Comparison of ENCODE assay signal across 8 cellular contexts in genomic region chr4:144647095-144647959, GRCh38. TPM values are rescaled to one million over a fixed set of nuclear protein-coding genes. Genes with fewer than 3 reads are reported as not detected.
DNase-seq lines count a peak whose midpoint lies in the region; ATAC-seq and TF ChIP-seq lines count a peak whose summit lies in the region.

No MANE protein-coding gene starts in this region.

- WGBS in suprapubic skin = 12% methylated on average over 25 of the region's 26 CpGs

- H3K4me1 ChIP-seq in iPS-18a (ENCODE audit: control insufficient read depth, low read depth, low read length) = peaks cover 38% of the 10 kb centered on the region
- peaks cover 24% of the 10 kb centered on the region for H3K4me1 ChIP-seq in suprapubic skin

- H3K4me1 Mint-ChIP-seq in activated CD4-positive, alpha-beta memory T cell treated with anti-CD3 and anti-CD28 coated beads, Interleukin-2, amount 10 ng/mL, durations not matched to agents 7 days and 5 days = peaks cover 23% of the 10 kb centered on the region

- no peaks in the 10 kb centered on the region for H3K36me3 ChIP-seq in iPS-18a (ENCODE audit: control insufficient read depth, low read depth, low read length)
- H3K36me3 ChIP-seq in suprapubic skin = no peaks in the 10 kb centered on the region

- H3K27ac Mint-ChIP-seq in activated CD4-positive, alpha-beta memory T cell treated with anti-CD3 and anti-CD28 coated beads, Interleukin-2, amount 10 ng/mL, durations not matched to agents 7 days and 5 days = peak overlapping the region; percentile 37

- H3K9ac ChIP-seq in iPS-18a (ENCODE audit: low read length) = no peak overlapping the region

- ATAC-seq in GM21723 (IDR thresholded peaks at IDR 0.05; ENCODE audit: unreplicated experiment) (peak; percentile 14), GM18870 (IDR thresholded peaks at IDR 0.05; ENCODE audit: unreplicated experiment) (no peak)

- TF ChIP-seq CTCF in suprapubic skin (IDR thresholded peaks at IDR 0.05) = no peak

- H3K9me3 ChIP-seq in iPS-18a (ENCODE audit: control insufficient read depth, low read depth, low read length) (no peaks in the 10 kb centered on the region), suprapubic skin (no peaks in the 10 kb centered on the region)

- CTCF ChIA-PET in activated CD4-positive, alpha-beta memory T cell treated with anti-CD3 and anti-CD28 coated beads, Interleukin-2, amount 10 ng/mL, durations not matched to agents 7 days and 5 days (lab: Charles Lee) = no interaction called here

- H3K4me3 ChIP-seq in iPS-18a (ENCODE audit: low read length) (peak overlapping the region; percentile 65), suprapubic skin (peak overlapping the region; percentile 67)

- no peak for TF ChIP-seq POLR2A in suprapubic skin (IDR thresholded peaks at IDR 0.05)

- H3K27me3 Mint-ChIP-seq in activated CD4-positive, alpha-beta memory T cell treated with anti-CD3 and anti-CD28 coated beads, Interleukin-2, amount 10 ng/mL, durations not matched to agents 7 days and 5 days = peaks cover 36% of the 10 kb centered on the region

- H3K27me3 ChIP-seq in iPS-18a (ENCODE audit: control insufficient read depth, insufficient read depth, low read length) = peaks cover 79% of the 10 kb centered on the region
- H3K27me3 ChIP-seq in suprapubic skin = peaks cover 57% of the 10 kb centered on the region

- H3K36me3 Mint-ChIP-seq in activated CD4-positive, alpha-beta memory T cell treated with anti-CD3 and anti-CD28 coated beads, Interleukin-2, amount 10 ng/mL, durations not matched to agents 7 days and 5 days (ENCODE audit: low read depth) = no peaks in the 10 kb centered on the region

- DNase-seq in Ammon's horn (ENCODE audit: low spot score) = peak; percentile 56
- peak; percentile 29 for DNase-seq in activated CD4-positive, alpha-beta memory T cell treated with anti-CD3 and anti-CD28 coated beads, Interleukin-2, amount 10 ng/mL, durations not matched to agents 7 days and 5 days
- no peak for DNase-seq in suprapubic skin (ENCODE audit: low spot score in 2 of 2)
- no peak for DNase-seq in HuH-7.5 (ENCODE audit: low spot score)
- no peak for DNase-seq in foreskin melanocyte

- POLR2A ChIA-PET in activated CD4-positive, alpha-beta memory T cell treated with anti-CD3 and anti-CD28 coated beads, Interleukin-2, amount 10 ng/mL, durations not matched to agents 7 days and 5 days (lab: Charles Lee) = no interaction called here

- no peaks in the 10 kb centered on the region for H3K9me3 Mint-ChIP-seq in activated CD4-positive, alpha-beta memory T cell treated with anti-CD3 and anti-CD28 coated beads, Interleukin-2, amount 10 ng/mL, durations not matched to agents 7 days and 5 days

- no peak overlapping the region for H3K27ac ChIP-seq in iPS-18a (ENCODE audit: low read length)
- H3K27ac ChIP-seq in suprapubic skin = no peak overlapping the region

- H3K4me3 Mint-ChIP-seq in activated CD4-positive, alpha-beta memory T cell treated with anti-CD3 and anti-CD28 coated beads, Interleukin-2, amount 10 ng/mL, durations not matched to agents 7 days and 5 days = no peak overlapping the region

- no peak for TF ChIP-seq EP300 in suprapubic skin (IDR thresholded peaks at IDR 0.05)

RNA-seq across cellular contexts. Expression of gene HHIP, which starts 1.4 kb away (rescaled TPM):
- not detected for total RNA-seq in activated CD4-positive, alpha-beta memory T cell treated with anti-CD3 and anti-CD28 coated beads, Interleukin-2, amount 10 ng/mL, durations not matched to agents 7 days and 5 days
- under 1 TPM in 2 of 4 donors, not detected in 2; 0.10 to 0.34 TPM for total RNA-seq in suprapubic skin

Comparison
In these comparisons a context has a peak if more than half of its experiments do, and no peak if none do; other contexts are left out.
1. DNase-seq: peak in Ammon's horn (single experiment) and activated CD4-positive, alpha-beta memory T cell treated with anti-CD3 and anti-CD28 coated beads, Interleukin-2, amount 10 ng/mL, durations not matched to agents 7 days and 5 days (single experiment); none in suprapubic skin (0 of 2), HuH-7.5 (single experiment) and foreskin melanocyte (single experiment).